ENCODE assay signal across 11 cellular contexts in genomic region chr1:202141468-202141867, GRCh38. TPM values are rescaled to one million over a fixed set of nuclear protein-coding genes. Genes with fewer than 3 reads are reported as not detected.
"Had no signal": no experiment of that assay in that cellular context is flagged by ENCODE, and none has a peak within 500 bp of the region (broad histone marks: within the 10 kb centered on the region; RNA-seq: fewer than 3 reads in every experiment).

No MANE protein-coding gene starts in this region.

RNA-seq across cellular contexts. Expression of gene GPR37L1, which starts 18.8 kb away (rescaled TPM):
- total RNA-seq: activated CD4-positive, alpha-beta T cell treated with anti-CD3 and anti-CD28 coated beads for 36 hours; activated CD4-positive, alpha-beta T cell treated with anti-CD3 and anti-CD28 coated beads, Interleukin-2, amount 10 ng/mL, durations not matched to agents 7 days and 5 days; activated CD8-positive, alpha-beta T cell treated with anti-CD3 and anti-CD28 coated beads, Interleukin-2, amount 10 ng/mL, durations not matched to agents 7 days and 5 days; activated naive CD8-positive, alpha-beta T cell treated with anti-CD3 and anti-CD28 coated beads for 36 hours; activated T-cell treated with anti-CD3 and anti-CD28 coated beads, Interleukin-2, amount 50 U/mL, for 4 hours; activated T-helper 1 cell treated with anti-CD3 and anti-CD28 coated beads, Interleukin-12 subunit alpha, Interleukin-12 subunit beta, Interleukin-2, Interleukin-4 antibody, amounts not matched to agents 30 ng/mL and 10 ng/mL and 1 ng/mL, durations not matched to agents 14 hours and 24 hours and 36 hours; cardiac muscle cell; MCF 10A; RPMI7951 had no signal
- polyA plus RNA-seq: aorta, cardiac muscle cell had no signal

RNA-seq across cellular contexts. Expression of gene PTPN7, which starts 18.9 kb away (rescaled TPM):
- total RNA-seq: cardiac muscle cell, MCF 10A, RPMI7951 had no signal
- polyA plus RNA-seq: cardiac muscle cell had no signal

RNA-seq across cellular contexts. Expression of gene LGR6, which starts 52.1 kb away (rescaled TPM):
- total RNA-seq: activated CD4-positive, alpha-beta T cell treated with anti-CD3 and anti-CD28 coated beads, Interleukin-2, amount 10 ng/mL, durations not matched to agents 7 days and 5 days; activated T-helper 1 cell treated with anti-CD3 and anti-CD28 coated beads, Interleukin-12 subunit alpha, Interleukin-12 subunit beta, Interleukin-2, Interleukin-4 antibody, amounts not matched to agents 30 ng/mL and 10 ng/mL and 1 ng/mL, durations not matched to agents 14 hours and 24 hours and 36 hours; cardiac muscle cell; SJCRH30 had no signal
